11 cellular contexts compared by ENCODE assay signal in genomic region chr11:118785362-118785761, GRCh38. TPM values are rescaled to one million over a fixed set of nuclear protein-coding genes. Genes with fewer than 3 reads are reported as not detected.
DNase-seq lines count a peak whose midpoint lies in the region; ATAC-seq and TF ChIP-seq lines count a peak whose summit lies in the region.
"Had no signal": no experiment of that assay in that cellular context is flagged by ENCODE, and none has a peak within 500 bp of the region (broad histone marks: within the 10 kb centered on the region; RNA-seq: fewer than 3 reads in every experiment).

No MANE protein-coding gene starts in this region.

- peak overlapping the region; percentile 96 for H3K4me3 ChIP-seq in Loucy (ENCODE audit: low read length, poor library complexity, severe bottlenecking)
- H3K4me3 ChIP-seq in brain microvascular endothelial cell (ENCODE audit: low read depth, low read length), result no peak overlapping the region
- H3K4me3 ChIP-seq: SJSA1 had no signal

- no peaks in the 10 kb centered on the region for H3K27me3 ChIP-seq in Loucy (ENCODE audit: insufficient read depth, low read length, poor library complexity, severe bottlenecking)
- H3K27me3 ChIP-seq in brain microvascular endothelial cell (replicated peaks), result no peaks in the 10 kb centered on the region
- H3K27me3 ChIP-seq: SJSA1 had no signal

- no peaks in the 10 kb centered on the region for H3K9me3 Mint-ChIP-seq in activated CD4-positive, alpha-beta memory T cell treated with anti-CD3 and anti-CD28 coated beads for 36 hours
- H3K9me3 Mint-ChIP-seq in activated CD4-positive, alpha-beta memory T cell treated with anti-CD3 and anti-CD28 coated beads, Interleukin-2, amount 10 ng/mL, durations not matched to agents 7 days and 5 days, result no peaks in the 10 kb centered on the region
- H3K9me3 Mint-ChIP-seq in neural crest cell, result no peaks in the 10 kb centered on the region

- no peaks in the 10 kb centered on the region; the same call in 1 of the 2 replicates for H3F3A ChIP-seq in Loucy (ENCODE audit: low read depth)

- H3K36me3 ChIP-seq in Loucy (ENCODE audit: insufficient read depth, low read length) (peaks cover 41% of the 10 kb centered on the region), brain microvascular endothelial cell (replicated peaks) (peaks cover 37% of the 10 kb centered on the region)

- H3K4me1 ChIP-seq in Loucy (ENCODE audit: insufficient read depth, low read length, poor library complexity, severe bottlenecking), result peaks cover 37% of the 10 kb centered on the region
- H3K4me1 ChIP-seq: SJSA1 had no signal

- peak; percentile 41 for DNase-seq in activated CD4-positive, alpha-beta memory T cell treated with anti-CD3 and anti-CD28 coated beads for 36 hours
- DNase-seq in activated CD4-positive, alpha-beta memory T cell treated with anti-CD3 and anti-CD28 coated beads, Interleukin-2, amount 10 ng/mL, durations not matched to agents 7 days and 5 days, result no peak
- DNase-seq in brain microvascular endothelial cell (peak; percentile 4), neural crest cell (ENCODE audit: low read depth, low spot score) (no peak), kidney tubule cell (ENCODE audit: low spot score) (no peak)
- DNase-seq: cerebellar nuclear complex, NCI-H510A treated with DMSO at 0.1 percent for 48 hours had no signal

- H4K20me1 ChIP-seq in Loucy (ENCODE audit: insufficient read depth, low read length, poor library complexity, severe bottlenecking), result peaks cover 99% of the 10 kb centered on the region

- no peak overlapping the region for H3K27ac ChIP-seq in brain microvascular endothelial cell
- H3K27ac ChIP-seq: SJSA1 had no signal

- POLR2A ChIA-PET in activated CD4-positive, alpha-beta memory T cell treated with anti-CD3 and anti-CD28 coated beads for 36 hours (lab: Charles Lee), result no interaction called here
- POLR2A ChIA-PET in activated CD4-positive, alpha-beta memory T cell treated with anti-CD3 and anti-CD28 coated beads, Interleukin-2, amount 10 ng/mL, durations not matched to agents 7 days and 5 days (lab: Charles Lee), result interaction anchor here (0.8 kb wide), 1 partner anchor 386 kb away, joined by 3 read pairs; no protein-coding TSS in a partner anchor

- CTCF ChIA-PET in activated CD4-positive, alpha-beta memory T cell treated with anti-CD3 and anti-CD28 coated beads for 36 hours (lab: Charles Lee), result interaction anchor here (0.5 to 1.9 kb wide), 7 partner anchors 11 to 171 kb away, joined by 3 to 7 read pairs (median 3); partner anchors contain the start of genes BCL9L and UPK2
- CTCF ChIA-PET in activated CD4-positive, alpha-beta memory T cell treated with anti-CD3 and anti-CD28 coated beads, Interleukin-2, amount 10 ng/mL, durations not matched to agents 7 days and 5 days (lab: Charles Lee), result interaction anchor here (1.4 to 1.7 kb wide), 2 partner anchors 12 to 141 kb away, joined by 4 to 8 read pairs; partner anchors contain the start of gene BCL9L

- ATAC-seq in GM21529 (IDR thresholded peaks at IDR 0.05; ENCODE audit: unreplicated experiment), result no peak
- no peak for ATAC-seq in GM19324 (IDR thresholded peaks at IDR 0.05; ENCODE audit: low FRiP score, unreplicated experiment)

- H3K36me3 Mint-ChIP-seq in activated CD4-positive, alpha-beta memory T cell treated with anti-CD3 and anti-CD28 coated beads for 36 hours, result peaks cover 49% of the 10 kb centered on the region
- peaks cover 60% of the 10 kb centered on the region for H3K36me3 Mint-ChIP-seq in activated CD4-positive, alpha-beta memory T cell treated with anti-CD3 and anti-CD28 coated beads, Interleukin-2, amount 10 ng/mL, durations not matched to agents 7 days and 5 days (ENCODE audit: low read depth)
- peaks cover 12% of the 10 kb centered on the region for H3K36me3 Mint-ChIP-seq in neural crest cell (ENCODE audit: low read depth)

- H3K79me2 ChIP-seq in Loucy (ENCODE audit: insufficient read depth, low read length), result peaks cover 100% of the 10 kb centered on the region

- no peaks in the 10 kb centered on the region for H3K27me3 Mint-ChIP-seq in activated CD4-positive, alpha-beta memory T cell treated with anti-CD3 and anti-CD28 coated beads for 36 hours
- no peaks in the 10 kb centered on the region for H3K27me3 Mint-ChIP-seq in activated CD4-positive, alpha-beta memory T cell treated with anti-CD3 and anti-CD28 coated beads, Interleukin-2, amount 10 ng/mL, durations not matched to agents 7 days and 5 days
- no peaks in the 10 kb centered on the region for H3K27me3 Mint-ChIP-seq in neural crest cell (ENCODE audit: low read depth)

- peak overlapping the region; percentile 93 for H3K4me2 ChIP-seq in Loucy (ENCODE audit: low read depth, low read length, poor library complexity, severe bottlenecking)

- in situ Hi-C loops in brain microvascular endothelial cell (cut with HindIII; ENCODE audit: low pct_ligation_motif_present, low sequenced_read_pairs), result no loop called here

- H2AFZ ChIP-seq in Loucy (ENCODE audit: low read length), result no peak overlapping the region

- peak overlapping the region; percentile 58 for H3K4me3 Mint-ChIP-seq in activated CD4-positive, alpha-beta memory T cell treated with anti-CD3 and anti-CD28 coated beads for 36 hours
- H3K4me3 Mint-ChIP-seq in activated CD4-positive, alpha-beta memory T cell treated with anti-CD3 and anti-CD28 coated beads, Interleukin-2, amount 10 ng/mL, durations not matched to agents 7 days and 5 days, result no peak overlapping the region
- H3K4me3 Mint-ChIP-seq in neural crest cell, result peak overlapping the region; percentile 19

- peaks cover 50% of the 10 kb centered on the region for H3K4me1 Mint-ChIP-seq in activated CD4-positive, alpha-beta memory T cell treated with anti-CD3 and anti-CD28 coated beads for 36 hours (ENCODE audit: low read depth)
- peaks cover 38% of the 10 kb centered on the region for H3K4me1 Mint-ChIP-seq in activated CD4-positive, alpha-beta memory T cell treated with anti-CD3 and anti-CD28 coated beads, Interleukin-2, amount 10 ng/mL, durations not matched to agents 7 days and 5 days
- H3K4me1 Mint-ChIP-seq in neural crest cell, result peaks cover 25% of the 10 kb centered on the region

- H3K27ac Mint-ChIP-seq in activated CD4-positive, alpha-beta memory T cell treated with anti-CD3 and anti-CD28 coated beads for 36 hours, result peak overlapping the region; percentile 99
- H3K27ac Mint-ChIP-seq in activated CD4-positive, alpha-beta memory T cell treated with anti-CD3 and anti-CD28 coated beads, Interleukin-2, amount 10 ng/mL, durations not matched to agents 7 days and 5 days, result no peak overlapping the region
- H3K27ac Mint-ChIP-seq in neural crest cell (ENCODE audit: unreplicated experiment), result no peak overlapping the region

- no peaks in the 10 kb centered on the region for H3K9me3 ChIP-seq in Loucy (ENCODE audit: insufficient read depth, low read depth, low read length)
- H3K9me3 ChIP-seq: SJSA1 had no signal

- no peak for TF ChIP-seq CTCF in Loucy (conservative IDR thresholded peaks at IDR 0.05; ENCODE audit: low read length)
- no peak for TF ChIP-seq CTCF in brain microvascular endothelial cell (IDR thresholded peaks at IDR 0.05; ENCODE audit: low read depth, low read length, missing control alignments)
- TF ChIP-seq CTCF in neural crest cell (conservative IDR thresholded peaks at IDR 0.05), result no peak

- H3K9ac ChIP-seq in Loucy (ENCODE audit: low read depth, low read length, poor library complexity, severe bottlenecking), result peak overlapping the region; percentile 67

- intact Hi-C loops in activated CD4-positive, alpha-beta memory T cell treated with anti-CD3 and anti-CD28 coated beads for 36 hours (cut with micrococcal nuclease), result no loop called here

- H3K9me2 ChIP-seq in Loucy (replicated peaks; ENCODE audit: low read depth, low read length), result no peaks in the 10 kb centered on the region

RNA-seq across cellular contexts. Expression of gene DDX6, which starts 5.6 kb away (rescaled TPM):
- 100 to 1,000 TPM; 175 to 180 TPM for total RNA-seq in activated CD4-positive, alpha-beta memory T cell treated with anti-CD3 and anti-CD28 coated beads for 36 hours
- 100 to 1,000 TPM; 154 to 155 TPM for total RNA-seq in activated CD4-positive, alpha-beta memory T cell treated with anti-CD3 and anti-CD28 coated beads, Interleukin-2, amount 10 ng/mL, durations not matched to agents 7 days and 5 days
- total RNA-seq in neural crest cell, result 218 and 222 TPM in 2 replicates

Comparison
In these comparisons a context has a peak if more than half of its experiments do, and no peak if none do; other contexts are left out.
1. DNase-seq: peak in activated CD4-positive, alpha-beta memory T cell treated with anti-CD3 and anti-CD28 coated beads for 36 hours (single experiment) and brain microvascular endothelial cell (single experiment); none in activated CD4-positive, alpha-beta memory T cell treated with anti-CD3 and anti-CD28 coated beads, Interleukin-2, amount 10 ng/mL, durations not matched to agents 7 days and 5 days (single experiment), neural crest cell (single experiment) and kidney tubule cell (single experiment).